In genomic region chr2:62074233-62074632, GRCh38 we compare ENCODE assay signal across 18 cellular contexts.
A peak's percentile ranks its signal among the peaks of the same experiment; 100 is the strongest.
DNase-seq lines count a peak whose midpoint lies in the region; ATAC-seq, FAIRE-seq and TF ChIP-seq lines count a peak whose summit lies in the region.
"Had no signal": no experiment of that assay in that cellular context is flagged by ENCODE, and none has a peak within 500 bp of the region (broad histone marks: within the 10 kb centered on the region; RNA-seq: fewer than 3 reads in every experiment).

No MANE protein-coding gene starts in this region.

- no peak overlapping the region for H4K8ac ChIP-seq in mesendoderm (ENCODE audit: low read depth, low read length)

- no CpG with 5 or more reads among the region's 2 CpGs for WGBS in mesendoderm (ENCODE audit: extremely low coverage, insufficient coverage, low lambda C conversion rate)

- H3K23ac ChIP-seq in mesendoderm (ENCODE audit: low read length) = no peak overlapping the region

- no peak overlapping the region for H3K4me2 ChIP-seq in mesendoderm (ENCODE audit: low read length)

- no peaks in the 10 kb centered on the region for H3K79me2 ChIP-seq in mesendoderm (ENCODE audit: control insufficient read depth, insufficient read depth, low read length)

- no peak overlapping the region for H3K4me3 ChIP-seq in fibroblast of mammary gland (ENCODE audit: control insufficient read depth, low read depth, low read length)
- H3K4me3 ChIP-seq in mesendoderm (ENCODE audit: low read length) = no peak overlapping the region
- H3K4me3 ChIP-seq: K562 had no signal

- H4K5ac ChIP-seq in mesendoderm (ENCODE audit: low read length) = no peak overlapping the region

- no peaks in the 10 kb centered on the region for H3K79me1 ChIP-seq in mesendoderm (ENCODE audit: low read length)

- DNase-seq in GM12891 (ENCODE audit: insufficient read length, low spot score) = no peak
- DNase-seq in NCI-H69 (lab: John Stamatoyannopoulos, UW) = peak; percentile 16
- DNase-seq in fibroblast of mammary gland (ENCODE audit: low read depth) = peak; percentile 4
- peak; percentile 50 for DNase-seq in mesendoderm
- no peak for DNase-seq in NCI-H2081 (lab: John Stamatoyannopoulos, UW)
- DNase-seq in hepatic stellate cell (ENCODE audit: low spot score) = no peak
- no peak for DNase-seq in OCI-M1 (lab: John Stamatoyannopoulos, UW)
- DNase-seq: COR-L47, DMS53, GDM1, HCEC 1CT, NCI-H1092, NCI-H345, NCI-H774, SIG-M5 had no signal

- H2BK15ac ChIP-seq in mesendoderm (replicated peaks; ENCODE audit: low read depth) = no peak overlapping the region

- H2BK5ac ChIP-seq in mesendoderm (ENCODE audit: low read length) = no peak overlapping the region

- H3K18ac ChIP-seq in mesendoderm (ENCODE audit: low read length) = no peak overlapping the region

- H3K36me3 ChIP-seq in mesendoderm (ENCODE audit: control insufficient read depth, insufficient read depth, low read length) = no peaks in the 10 kb centered on the region

- TF ChIP-seq POLR2A in GM12891 (IDR thresholded peaks at IDR 0.05; ENCODE audit: low read depth, low read length) = no peak

- no peak overlapping the region for H3K9ac ChIP-seq in mesendoderm (ENCODE audit: low read length)

- H2AK5ac ChIP-seq in mesendoderm (ENCODE audit: low read length) = no peak overlapping the region

- H3K27me3 ChIP-seq in mesendoderm (ENCODE audit: insufficient read depth, low read length, poor library complexity) = no peaks in the 10 kb centered on the region

- no peak for ATAC-seq in GM21619 (IDR thresholded peaks at IDR 0.05; ENCODE audit: unreplicated experiment)
- ATAC-seq: K562 had no signal

- H3K27ac ChIP-seq in mesendoderm (ENCODE audit: low read depth, low read length) = no peak overlapping the region

- peaks cover 3% of the 10 kb centered on the region for H3K4me1 ChIP-seq in mesendoderm (ENCODE audit: control insufficient read depth, low read depth, low read length)

- FAIRE-seq in GM12891 (lab: Jason Lieb, UNC) = peak; percentile 38
- FAIRE-seq: HTR-8/SVneo, K562 had no signal

- no peak overlapping the region for H3K56ac ChIP-seq in mesendoderm (ENCODE audit: low read length)

- TF ChIP-seq CTCF in fibroblast of mammary gland (conservative IDR thresholded peaks at IDR 0.05; ENCODE audit: control insufficient read depth, insufficient read depth, low read depth, low read length) = no peak

- no peak overlapping the region for H2BK120ac ChIP-seq in mesendoderm (ENCODE audit: low read depth, low read length)

- H3K4ac ChIP-seq in mesendoderm (ENCODE audit: low read depth, low read length) = no peak overlapping the region

TF ChIP-seq in GM12891, 5 proteins besides CTCF, POLR2A, EP300 and RAD21:
- TF ChIP-seq PAX5 (IDR thresholded peaks at IDR 0.05; ENCODE audit: insufficient read depth, low read length, severe bottlenecking) (no peak), POU2F2 (IDR thresholded peaks at IDR 0.05; ENCODE audit: low read depth, low read length) (no peak), POLR2AphosphoS5 (IDR thresholded peaks at IDR 0.05; ENCODE audit: low read depth, low read length) (no peak), TAF1 (IDR thresholded peaks at IDR 0.05; ENCODE audit: low read depth, low read length) (no peak), SPI1 (IDR thresholded peaks at IDR 0.05; ENCODE audit: low read depth, low read length) (no peak)

Comparison
In these comparisons a context has a peak if more than half of its experiments do, and no peak if none do; other contexts are left out.
1. DNase-seq: peak in NCI-H69 (single experiment), fibroblast of mammary gland (single experiment) and mesendoderm (single experiment); none in GM12891 (single experiment), NCI-H2081 (0 of 2), hepatic stellate cell (single experiment) and OCI-M1 (single experiment).